Comparison of ENCODE assay signal across 1 cellular context in genomic region chr20:407097-407952, GRCh38.
A peak's percentile ranks its signal among the peaks of the same experiment; 100 is the strongest.
TF ChIP-seq lines count a peak whose summit lies in the region.

No MANE protein-coding gene starts in this region.

TF ChIP-seq in K562, 482 proteins besides CTCF, POLR2A, EP300 and RAD21 (continued from another document and continues in another):
- no peak for TF ChIP-seq SPI1 (IDR thresholded peaks at IDR 0.05; ENCODE audit: borderline replicate concordance, low read depth, low read length)
- no peak for TF ChIP-seq SIN3A (IDR thresholded peaks at IDR 0.05; ENCODE audit: borderline replicate concordance in 2 of 2, control insufficient read depth in 1 of 2, low read depth in 2 of 2, low read length in 2 of 2)
- no peak for TF ChIP-seq MCM5 (IDR thresholded peaks at IDR 0.05; ENCODE audit: low read depth)
- 0 out of 2 replicates have a peak, but pooled peaks have one; percentile 20 for TF ChIP-seq PHF21A (IDR thresholded peaks at IDR 0.05; ENCODE audit: borderline replicate concordance, low read depth)
- TF ChIP-seq MEF2D (tag; conservative IDR thresholded peaks at IDR 0.05; ENCODE audit: low read depth): 0 out of 2 replicates have a peak, but pooled peaks have one; percentile 18
- TF ChIP-seq ESRRA (IDR thresholded peaks at IDR 0.05; ENCODE audit: borderline replicate concordance, low read depth): peak; percentile 30; the same call in 1 of the 2 replicates
- TF ChIP-seq XRCC4 (IDR thresholded peaks at IDR 0.05; ENCODE audit: extremely low read depth, insufficient read depth, insufficient read length): no peak
- no peak for TF ChIP-seq CREB5 (CRISPR knock-in tag; IDR thresholded peaks at IDR 0.05)
- 0 out of 2 replicates have a peak, but pooled peaks have one; percentile 36 for TF ChIP-seq ZNF512 (tag; IDR thresholded peaks at IDR 0.05)
- TF ChIP-seq ZBTB40 (IDR thresholded peaks at IDR 0.05): no peak
- TF ChIP-seq ZBTB40 (CRISPR knock-in tag; IDR thresholded peaks at IDR 0.05): no peak
- TF ChIP-seq KLF10 (CRISPR knock-in tag; IDR thresholded peaks at IDR 0.05): no peak
- TF ChIP-seq E2F4 (CRISPR knock-in tag; IDR thresholded peaks at IDR 0.05; ENCODE audit: low read depth): no peak
- peak; percentile 78; the same call in 1 of the 2 replicates for TF ChIP-seq ZNF263 (CRISPR knock-in tag; IDR thresholded peaks at IDR 0.05; ENCODE audit: borderline replicate concordance)
- TF ChIP-seq ZEB2 (IDR thresholded peaks at IDR 0.05): no peak
- no peak for TF ChIP-seq DDX20 (tag; IDR thresholded peaks at IDR 0.05; ENCODE audit: low read depth)
- no peak for TF ChIP-seq LEF1 (IDR thresholded peaks at IDR 0.05)
- peak in 1 of 2 experiments; percentile 10; a peak in 1 of 4 replicates for TF ChIP-seq FOXK2 (conservative IDR thresholded peaks at IDR 0.05 in 1 of 2, IDR thresholded peaks at IDR 0.05 in 1 of 2; ENCODE audit: low read depth in 2 of 2)
- peak; percentile 66 for TF ChIP-seq PKNOX1 (IDR thresholded peaks at IDR 0.05)
- TF ChIP-seq ETS2 (tag; IDR thresholded peaks at IDR 0.05; ENCODE audit: borderline replicate concordance, poor library complexity, severe bottlenecking): no peak
- no peak for TF ChIP-seq TEAD2 (tag; IDR thresholded peaks at IDR 0.05)
- no peak for TF ChIP-seq ZNF165 (CRISPR knock-in tag; IDR thresholded peaks at IDR 0.05; ENCODE audit: borderline replicate concordance)
- TF ChIP-seq ZNF121 (CRISPR knock-in tag; conservative IDR thresholded peaks at IDR 0.05): no peak
- TF ChIP-seq BCLAF1 (IDR thresholded peaks at IDR 0.05; ENCODE audit: borderline replicate concordance in 1 of 2, control insufficient read depth in 1 of 2, low read depth in 2 of 2, low read length in 1 of 2): no peak
- peak; percentile 69 to 73 for TF ChIP-seq NRF1 (conservative IDR thresholded peaks at IDR 0.05 in 1 of 2, IDR thresholded peaks at IDR 0.05 in 1 of 2)
- no peak for TF ChIP-seq PHF20 (IDR thresholded peaks at IDR 0.05; ENCODE audit: partially characterized antibody)
- TF ChIP-seq RNF219 (CRISPR knock-in tag; IDR thresholded peaks at IDR 0.05): no peak
- TF ChIP-seq PRMT5 (CRISPR knock-in tag; IDR thresholded peaks at IDR 0.05): no peak
- TF ChIP-seq NKRF (IDR thresholded peaks at IDR 0.05; ENCODE audit: borderline replicate concordance): peak; percentile 31; the same call in 1 of the 2 replicates
- TF ChIP-seq ZNF384 (IDR thresholded peaks at IDR 0.05; ENCODE audit: low read depth, low read length): no peak; the same call in 1 of the 2 replicates
- TF ChIP-seq NBN (IDR thresholded peaks at IDR 0.05; ENCODE audit: low read depth): no peak
- TF ChIP-seq ZNF511 (CRISPR knock-in tag; IDR thresholded peaks at IDR 0.05): no peak; the same call in 1 of the 2 replicates
- no peak for TF ChIP-seq SRSF9 (IDR thresholded peaks at IDR 0.05; ENCODE audit: borderline replicate concordance, low read depth, low read length)
- peak; percentile 16; the same call in 1 of the 2 replicates for TF ChIP-seq RB1 (IDR thresholded peaks at IDR 0.05; ENCODE audit: low read depth)
- peak; percentile 43 for TF ChIP-seq SP1 (CRISPR knock-in tag; IDR thresholded peaks at IDR 0.05)
- no peak for TF ChIP-seq GABPA (tag; conservative IDR thresholded peaks at IDR 0.05; ENCODE audit: low read depth)
